Comparison of ENCODE assay signal across 18 cellular contexts in the genomic region with DNA sequence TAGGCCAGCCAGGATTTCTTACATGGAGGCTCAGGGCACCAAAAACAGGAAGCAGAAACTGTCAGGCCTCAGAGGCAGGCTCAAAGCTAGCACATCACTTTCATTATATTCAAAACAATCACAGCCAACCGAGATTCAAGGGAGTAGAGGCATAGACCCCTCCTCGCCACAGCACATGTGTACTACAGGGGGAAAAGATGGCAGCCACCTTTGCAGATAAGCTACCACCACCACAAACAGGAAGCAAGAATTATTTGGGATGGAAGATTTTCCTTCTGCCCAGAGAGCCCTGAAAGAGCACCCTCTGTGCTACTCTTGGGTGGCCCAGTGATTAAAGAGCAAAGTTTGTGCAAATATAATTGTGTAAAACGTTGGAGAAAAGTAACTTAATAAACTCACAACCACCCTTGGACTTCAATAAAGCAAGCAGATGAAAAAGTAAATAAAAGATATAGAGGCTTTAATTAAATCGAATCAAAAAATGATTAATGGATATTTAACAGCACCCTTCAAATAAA.
DNase-seq lines count a peak whose midpoint lies in the region; ATAC-seq and TF ChIP-seq lines count a peak whose summit lies in the region.
"Had no signal": no experiment of that assay in that cellular context is flagged by ENCODE, and none has a peak within 500 bp of the region (broad histone marks: within the 10 kb centered on the region; RNA-seq: fewer than 3 reads in every experiment).

No MANE protein-coding gene starts in this region.

- H4K20me1 ChIP-seq in OCI-LY3 (ENCODE audit: insufficient read depth, low read length) = no peaks in the 10 kb centered on the region

- no peak for TF ChIP-seq CTCF in OCI-LY3 (IDR thresholded peaks at IDR 0.05; ENCODE audit: low read depth, low read length)
- TF ChIP-seq CTCF in gastroesophageal sphincter (IDR thresholded peaks at IDR 0.05) = no peak
- TF ChIP-seq CTCF in vagina (IDR thresholded peaks at IDR 0.05) = no peak

- no peak overlapping the region for H3K4me3 ChIP-seq in OCI-LY3 (ENCODE audit: low read length)
- H3K4me3 ChIP-seq in gastroesophageal sphincter = no peak overlapping the region
- no peak overlapping the region for H3K4me3 ChIP-seq in vagina
- H3K4me3 ChIP-seq: K562, SJCRH30 had no signal

- H3K36me3 ChIP-seq in OCI-LY3 (replicated peaks; ENCODE audit: low read depth, low read length) (no peaks in the 10 kb centered on the region), gastroesophageal sphincter (no peaks in the 10 kb centered on the region), vagina (no peaks in the 10 kb centered on the region)

- no peak overlapping the region for H3K4me2 ChIP-seq in OCI-LY3 (ENCODE audit: low read length)

- H3K9ac ChIP-seq in OCI-LY3 (ENCODE audit: low read length) = no peak overlapping the region

- no peak for TF ChIP-seq EP300 in gastroesophageal sphincter (IDR thresholded peaks at IDR 0.05)

- H2AFZ ChIP-seq in OCI-LY3 (ENCODE audit: low read depth, low read length) = peak overlapping the region; percentile 86

- no peaks in the 10 kb centered on the region for H3K9me3 ChIP-seq in OCI-LY3 (ENCODE audit: insufficient read depth, low read length)
- no peaks in the 10 kb centered on the region for H3K9me3 ChIP-seq in gastroesophageal sphincter
- no peaks in the 10 kb centered on the region for H3K9me3 ChIP-seq in vagina
- H3K9me3 ChIP-seq: Caco-2, SJCRH30 had no signal

- H3K27me3 ChIP-seq in OCI-LY3 (ENCODE audit: low read depth, low read length) (no peaks in the 10 kb centered on the region; the same call in 1 of the 2 replicates), gastroesophageal sphincter (no peaks in the 10 kb centered on the region), vagina (no peaks in the 10 kb centered on the region)
- H3K27me3 ChIP-seq: SJCRH30 had no signal

- TF ChIP-seq POLR2A in gastroesophageal sphincter (IDR thresholded peaks at IDR 0.05) = no peak
- TF ChIP-seq POLR2A in vagina (IDR thresholded peaks at IDR 0.05) = no peak

- intact Hi-C loops in vagina (cut with DNase I) = no loop called here

- H3K4me1 ChIP-seq in OCI-LY3 (ENCODE audit: low read length) (peaks cover 5% of the 10 kb centered on the region; the same call in 1 of the 2 replicates), gastroesophageal sphincter (peaks cover 0 to 25% (median 0%) of the 10 kb centered on the region in 3 donors), vagina (peaks cover 5% of the 10 kb centered on the region)
- H3K4me1 ChIP-seq: Caco-2, SJCRH30 had no signal

- 34 to 72% methylated on average over 2 to 3 of the region's 4 CpGs for WGBS in gastroesophageal sphincter (ENCODE audit: low coverage in 1 of 2), 2 donors

- H3K27ac ChIP-seq in OCI-LY3 (ENCODE audit: low read length) (no peak overlapping the region), gastroesophageal sphincter (peak overlapping the region in 3 of 4 donors; percentile 5 to 40 (median 24)), vagina (peak overlapping the region; percentile 23)
- H3K27ac ChIP-seq: SJCRH30 had no signal

- DNase-seq in SIG-M5 treated with dmso at 0.1 percent for 504 hours (lab: John Stamatoyannopoulos, UW; ENCODE audit: unreplicated experiment) (peak; percentile 10), SIG-M5 (lab: John Stamatoyannopoulos, UW) (no peak), vagina (ENCODE audit: extremely low spot score in 2 of 2) (peak in 1 of 2 donors; percentile 69), middle frontal gyrus (ENCODE audit: extremely low spot score, low spot score) (no peak), GM03348 (ENCODE audit: low spot score) (no peak), 8988T (no peak)
- DNase-seq: Caco-2; DMS53; NCI-H1436 treated with DMSO at 0.1 percent for 48 hours; NCI-H2081 treated with DMSO at 0.1 percent for 48 hours; NCI-H2227 treated with DMSO at 0.1 percent for 48 hours; NCI-H526 treated with DMSO at 0.1 percent for 48 hours; NK-92 treated with Interleukin-12 subunit alpha and Interleukin-12 subunit beta, amount 100 ng/mL, for 24 hours; SJCRH30; SW 1271 had no signal

- H3K79me2 ChIP-seq in OCI-LY3 (ENCODE audit: low read length) = no peaks in the 10 kb centered on the region

- ATAC-seq in gastroesophageal sphincter = no peak
- ATAC-seq: K562 had no signal
